Comparison of ENCODE assay signal across 1 cellular context in genomic region chr10:7364474-7364873, GRCh38.
TF ChIP-seq lines count a peak whose summit lies in the region.

No MANE protein-coding gene starts in this region.

TF ChIP-seq in GM23338, 12 proteins besides CTCF, POLR2A, EP300 and RAD21 (continued from another document):
- TF ChIP-seq, protein P1, sequence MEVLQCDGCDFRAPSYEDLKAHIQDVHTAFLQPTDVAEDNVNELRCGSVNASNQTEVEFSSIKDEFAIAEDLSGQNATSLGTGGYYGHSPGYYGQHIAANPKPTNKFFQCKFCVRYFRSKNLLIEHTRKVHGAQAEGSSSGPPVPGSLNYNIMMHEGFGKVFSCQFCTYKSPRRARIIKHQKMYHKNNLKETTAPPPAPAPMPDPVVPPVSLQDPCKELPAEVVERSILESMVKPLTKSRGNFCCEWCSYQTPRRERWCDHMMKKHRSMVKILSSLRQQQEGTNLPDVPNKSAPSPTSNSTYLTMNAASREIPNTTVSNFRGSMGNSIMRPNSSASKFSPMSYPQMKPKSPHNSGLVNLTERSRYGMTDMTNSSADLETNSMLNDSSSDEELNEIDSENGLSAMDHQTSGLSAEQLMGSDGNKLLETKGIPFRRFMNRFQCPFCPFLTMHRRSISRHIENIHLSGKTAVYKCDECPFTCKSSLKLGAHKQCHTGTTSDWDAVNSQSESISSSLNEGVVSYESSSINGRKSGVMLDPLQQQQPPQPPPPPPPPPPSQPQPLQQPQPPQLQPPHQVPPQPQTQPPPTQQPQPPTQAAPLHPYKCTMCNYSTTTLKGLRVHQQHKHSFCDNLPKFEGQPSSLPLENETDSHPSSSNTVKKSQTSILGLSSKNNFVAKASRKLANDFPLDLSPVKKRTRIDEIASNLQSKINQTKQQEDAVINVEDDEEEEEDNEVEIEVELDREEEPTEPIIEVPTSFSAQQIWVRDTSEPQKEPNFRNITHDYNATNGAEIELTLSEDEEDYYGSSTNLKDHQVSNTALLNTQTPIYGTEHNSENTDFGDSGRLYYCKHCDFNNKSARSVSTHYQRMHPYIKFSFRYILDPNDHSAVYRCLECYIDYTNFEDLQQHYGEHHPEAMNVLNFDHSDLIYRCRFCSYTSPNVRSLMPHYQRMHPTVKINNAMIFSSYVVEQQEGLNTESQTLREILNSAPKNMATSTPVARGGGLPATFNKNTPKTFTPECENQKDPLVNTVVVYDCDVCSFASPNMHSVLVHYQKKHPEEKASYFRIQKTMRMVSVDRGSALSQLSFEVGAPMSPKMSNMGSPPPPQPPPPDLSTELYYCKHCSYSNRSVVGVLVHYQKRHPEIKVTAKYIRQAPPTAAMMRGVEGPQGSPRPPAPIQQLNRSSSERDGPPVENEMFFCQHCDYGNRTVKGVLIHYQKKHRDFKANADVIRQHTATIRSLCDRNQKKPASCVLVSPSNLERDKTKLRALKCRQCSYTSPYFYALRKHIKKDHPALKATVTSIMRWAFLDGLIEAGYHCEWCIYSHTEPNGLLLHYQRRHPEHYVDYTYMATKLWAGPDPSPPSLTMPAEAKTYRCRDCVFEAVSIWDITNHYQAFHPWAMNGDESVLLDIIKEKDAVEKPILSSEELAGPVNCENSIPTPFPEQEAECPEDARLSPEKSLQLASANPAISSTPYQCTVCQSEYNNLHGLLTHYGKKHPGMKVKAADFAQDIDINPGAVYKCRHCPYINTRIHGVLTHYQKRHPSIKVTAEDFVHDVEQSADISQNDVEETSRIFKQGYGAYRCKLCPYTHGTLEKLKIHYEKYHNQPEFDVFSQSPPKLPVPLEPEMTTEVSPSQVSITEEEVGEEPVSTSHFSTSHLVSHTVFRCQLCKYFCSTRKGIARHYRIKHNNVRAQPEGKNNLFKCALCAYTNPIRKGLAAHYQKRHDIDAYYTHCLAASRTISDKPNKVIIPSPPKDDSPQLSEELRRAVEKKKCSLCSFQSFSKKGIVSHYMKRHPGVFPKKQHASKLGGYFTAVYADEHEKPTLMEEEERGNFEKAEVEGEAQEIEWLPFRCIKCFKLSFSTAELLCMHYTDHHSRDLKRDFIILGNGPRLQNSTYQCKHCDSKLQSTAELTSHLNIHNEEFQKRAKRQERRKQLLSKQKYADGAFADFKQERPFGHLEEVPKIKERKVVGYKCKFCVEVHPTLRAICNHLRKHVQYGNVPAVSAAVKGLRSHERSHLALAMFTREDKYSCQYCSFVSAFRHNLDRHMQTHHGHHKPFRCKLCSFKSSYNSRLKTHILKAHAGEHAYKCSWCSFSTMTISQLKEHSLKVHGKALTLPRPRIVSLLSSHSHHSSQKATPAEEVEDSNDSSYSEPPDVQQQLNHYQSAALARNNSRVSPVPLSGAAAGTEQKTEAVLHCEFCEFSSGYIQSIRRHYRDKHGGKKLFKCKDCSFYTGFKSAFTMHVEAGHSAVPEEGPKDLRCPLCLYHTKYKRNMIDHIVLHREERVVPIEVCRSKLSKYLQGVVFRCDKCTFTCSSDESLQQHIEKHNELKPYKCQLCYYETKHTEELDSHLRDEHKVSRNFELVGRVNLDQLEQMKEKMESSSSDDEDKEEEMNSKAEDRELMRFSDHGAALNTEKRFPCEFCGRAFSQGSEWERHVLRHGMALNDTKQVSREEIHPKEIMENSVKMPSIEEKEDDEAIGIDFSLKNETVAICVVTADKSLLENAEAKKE (CRISPR knock-in tag; IDR thresholded peaks at IDR 0.05), result no peak
- no peak for TF ChIP-seq JUNB (IDR thresholded peaks at IDR 0.05; ENCODE audit: unreplicated experiment)
- TF ChIP-seq EZH2 (IDR thresholded peaks at IDR 0.05; ENCODE audit: low read depth, unreplicated experiment), result no peak
- TF ChIP-seq, protein P2, sequence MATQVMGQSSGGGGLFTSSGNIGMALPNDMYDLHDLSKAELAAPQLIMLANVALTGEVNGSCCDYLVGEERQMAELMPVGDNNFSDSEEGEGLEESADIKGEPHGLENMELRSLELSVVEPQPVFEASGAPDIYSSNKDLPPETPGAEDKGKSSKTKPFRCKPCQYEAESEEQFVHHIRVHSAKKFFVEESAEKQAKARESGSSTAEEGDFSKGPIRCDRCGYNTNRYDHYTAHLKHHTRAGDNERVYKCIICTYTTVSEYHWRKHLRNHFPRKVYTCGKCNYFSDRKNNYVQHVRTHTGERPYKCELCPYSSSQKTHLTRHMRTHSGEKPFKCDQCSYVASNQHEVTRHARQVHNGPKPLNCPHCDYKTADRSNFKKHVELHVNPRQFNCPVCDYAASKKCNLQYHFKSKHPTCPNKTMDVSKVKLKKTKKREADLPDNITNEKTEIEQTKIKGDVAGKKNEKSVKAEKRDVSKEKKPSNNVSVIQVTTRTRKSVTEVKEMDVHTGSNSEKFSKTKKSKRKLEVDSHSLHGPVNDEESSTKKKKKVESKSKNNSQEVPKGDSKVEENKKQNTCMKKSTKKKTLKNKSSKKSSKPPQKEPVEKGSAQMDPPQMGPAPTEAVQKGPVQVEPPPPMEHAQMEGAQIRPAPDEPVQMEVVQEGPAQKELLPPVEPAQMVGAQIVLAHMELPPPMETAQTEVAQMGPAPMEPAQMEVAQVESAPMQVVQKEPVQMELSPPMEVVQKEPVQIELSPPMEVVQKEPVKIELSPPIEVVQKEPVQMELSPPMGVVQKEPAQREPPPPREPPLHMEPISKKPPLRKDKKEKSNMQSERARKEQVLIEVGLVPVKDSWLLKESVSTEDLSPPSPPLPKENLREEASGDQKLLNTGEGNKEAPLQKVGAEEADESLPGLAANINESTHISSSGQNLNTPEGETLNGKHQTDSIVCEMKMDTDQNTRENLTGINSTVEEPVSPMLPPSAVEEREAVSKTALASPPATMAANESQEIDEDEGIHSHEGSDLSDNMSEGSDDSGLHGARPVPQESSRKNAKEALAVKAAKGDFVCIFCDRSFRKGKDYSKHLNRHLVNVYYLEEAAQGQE (IDR thresholded peaks at IDR 0.05; ENCODE audit: unreplicated experiment), result no peak
- TF ChIP-seq EZH2phosphoT487 (IDR thresholded peaks at IDR 0.05; ENCODE audit: unreplicated experiment), result no peak
- no peak for TF ChIP-seq NANOG (IDR thresholded peaks at IDR 0.05; ENCODE audit: borderline replicate concordance)
- TF ChIP-seq STAT1 (IDR thresholded peaks at IDR 0.05; ENCODE audit: unreplicated experiment), result no peak
- TF ChIP-seq, protein P3, sequence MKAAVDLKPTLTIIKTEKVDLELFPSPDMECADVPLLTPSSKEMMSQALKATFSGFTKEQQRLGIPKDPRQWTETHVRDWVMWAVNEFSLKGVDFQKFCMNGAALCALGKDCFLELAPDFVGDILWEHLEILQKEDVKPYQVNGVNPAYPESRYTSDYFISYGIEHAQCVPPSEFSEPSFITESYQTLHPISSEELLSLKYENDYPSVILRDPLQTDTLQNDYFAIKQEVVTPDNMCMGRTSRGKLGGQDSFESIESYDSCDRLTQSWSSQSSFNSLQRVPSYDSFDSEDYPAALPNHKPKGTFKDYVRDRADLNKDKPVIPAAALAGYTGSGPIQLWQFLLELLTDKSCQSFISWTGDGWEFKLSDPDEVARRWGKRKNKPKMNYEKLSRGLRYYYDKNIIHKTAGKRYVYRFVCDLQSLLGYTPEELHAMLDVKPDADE (IDR thresholded peaks at IDR 0.05), result no peak
- TF ChIP-seq ZNF114 (CRISPR knock-in tag; IDR thresholded peaks at IDR 0.05), result no peak
